In the genomic region with DNA sequence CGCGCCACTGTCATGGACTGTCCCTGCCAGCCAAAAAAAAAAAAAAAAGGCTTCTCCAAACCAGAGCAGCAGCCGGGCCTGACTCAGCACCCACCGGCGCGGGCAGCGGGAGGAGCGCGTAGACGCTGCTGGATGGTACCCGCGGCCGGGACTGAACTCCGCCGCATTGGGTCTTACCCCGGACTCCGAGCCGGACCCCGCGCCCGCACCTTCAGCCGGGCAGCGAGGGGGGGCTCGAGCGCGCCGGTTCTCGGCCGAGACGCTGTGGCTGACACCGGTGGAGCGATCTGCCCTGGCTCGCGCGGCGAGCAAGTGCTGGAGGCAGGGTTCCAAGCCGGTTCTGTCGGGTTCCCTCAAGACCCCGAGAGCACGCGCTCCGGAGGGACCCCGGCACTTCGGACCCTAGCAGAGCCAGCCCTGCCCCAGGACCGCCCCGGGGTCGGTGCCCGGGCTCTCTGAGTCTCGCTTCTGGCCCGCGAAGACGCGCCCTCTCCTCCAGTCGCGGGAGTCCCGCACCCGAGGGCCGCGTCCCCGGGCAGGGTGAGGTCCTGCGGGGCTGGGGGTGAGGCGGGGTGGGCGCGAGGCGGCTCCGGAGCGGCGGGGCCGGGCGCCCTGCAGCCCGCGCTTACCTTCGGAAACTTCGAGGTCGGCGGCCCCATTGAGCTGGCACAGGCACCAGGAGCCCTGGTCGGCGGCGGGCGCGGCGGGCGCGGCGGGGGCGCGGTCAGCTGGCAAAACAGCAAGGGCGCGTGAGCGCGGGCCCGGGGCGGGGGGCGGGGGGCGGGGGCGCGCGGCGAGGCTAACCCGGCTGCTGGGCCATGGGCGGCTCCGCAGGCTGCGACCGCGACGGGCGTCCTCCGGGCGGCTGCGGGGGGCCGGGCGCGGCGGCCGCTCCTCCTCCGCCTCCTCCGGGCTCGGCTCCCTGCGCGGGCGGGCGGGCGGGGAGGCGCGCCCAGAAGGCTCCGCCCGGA, we compare ENCODE assay signal across 10 cellular contexts. TPM values are rescaled to one million over a fixed set of nuclear protein-coding genes. Genes with fewer than 3 reads are reported as not detected.
A peak's percentile ranks its signal among the peaks of the same experiment; 100 is the strongest.
DNase-seq lines count a peak whose midpoint lies in the region; ATAC-seq, FAIRE-seq and TF ChIP-seq lines count a peak whose summit lies in the region.
"Had no signal": no experiment of that assay in that cellular context is flagged by ENCODE, and none has a peak within 500 bp of the region (broad histone marks: within the 10 kb centered on the region; RNA-seq: fewer than 3 reads in every experiment).

No MANE protein-coding gene starts in this region.

- intact Hi-C loops in left ventricle myocardium superior (cut with micrococcal nuclease) (no loop called here), gastrocnemius medialis (cut with DNase I; ENCODE audit: low total_unique reads) (no loop called here)

- H3K9me3 Mint-ChIP-seq in HFFc6, result peaks cover 27% of the 10 kb centered on the region; the same call in 1 of the 2 replicates

- H3K27me3 Mint-ChIP-seq in T-helper 17 cell, result peaks cover 64% of the 10 kb centered on the region
- H3K27me3 Mint-ChIP-seq in HFFc6 (ENCODE audit: insufficient read depth), result peaks cover 45% of the 10 kb centered on the region

- peaks cover 0 to 10% of the 10 kb centered on the region in 2 donors for H3K4me1 ChIP-seq in gastrocnemius medialis

- peak overlapping the region; percentile 83 for H3K4me3 Mint-ChIP-seq in T-helper 17 cell
- H3K4me3 Mint-ChIP-seq in HFFc6, result no peak overlapping the region

- H3K27ac ChIP-seq in gastrocnemius medialis, result no peak overlapping the region
- H3K27ac ChIP-seq: SJSA1 had no signal

- ATAC-seq in T-helper 17 cell (no peak), left ventricle myocardium superior (peak; percentile 68), gastrocnemius medialis (no peak), HG03521 (IDR thresholded peaks at IDR 0.05; ENCODE audit: unreplicated experiment) (no peak)

- in situ Hi-C loops in GM13977 (cut with MboI; ENCODE audit: low pct_unique_long_range_greater_than_20kb, low sequenced_read_pairs, unreplicated experiment), result no loop called here
- in situ Hi-C loops in gastrocnemius medialis (cut with MboI; ENCODE audit: low sequenced_read_pairs in 4 of 4), result no loop called here

- H3K27ac Mint-ChIP-seq in T-helper 17 cell (no peak overlapping the region), HFFc6 (no peak overlapping the region)

- H3K4me3 ChIP-seq in gastrocnemius medialis, result peak overlapping the region; percentile 34 to 52 (median 46)
- H3K4me3 ChIP-seq: SJSA1 had no signal

- no peak for TF ChIP-seq POLR2A in gastrocnemius medialis (IDR thresholded peaks at IDR 0.05)

- TF ChIP-seq CTCF in GM13977 (IDR thresholded peaks at IDR 0.05; ENCODE audit: extremely low read depth, insufficient read depth, missing control alignments) (no peak), gastrocnemius medialis (IDR thresholded peaks at IDR 0.05 in 4 of 5, conservative IDR thresholded peaks at IDR 0.05 in 1 of 5) (no peak), HFFc6 (IDR thresholded peaks at IDR 0.05) (no peak)

- H3K36me3 Mint-ChIP-seq in T-helper 17 cell (ENCODE audit: low read depth), result peaks cover 6% of the 10 kb centered on the region
- peaks cover 9% of the 10 kb centered on the region for H3K36me3 Mint-ChIP-seq in HFFc6 (ENCODE audit: low read depth)

- H3K27me3 ChIP-seq in gastrocnemius medialis, result peaks cover 37 to 55% (median 52%) of the 10 kb centered on the region in 3 donors

- H3K9me3 ChIP-seq in T-helper 17 cell (ENCODE audit: control insufficient read depth, low read length, poor library complexity, severe bottlenecking) (no peaks in the 10 kb centered on the region), gastrocnemius medialis (no peaks in the 10 kb centered on the region)
- H3K9me3 ChIP-seq: SJSA1 had no signal

- H3K36me3 ChIP-seq in gastrocnemius medialis, result no peaks in the 10 kb centered on the region
- H3K36me3 ChIP-seq: SJSA1 had no signal

- FAIRE-seq in RCC 7860 (lab: Jason Lieb, UNC), result no peak
- FAIRE-seq: colon had no signal

- H3K4me1 Mint-ChIP-seq in T-helper 17 cell, result peaks cover 10% of the 10 kb centered on the region
- peaks cover 19% of the 10 kb centered on the region for H3K4me1 Mint-ChIP-seq in HFFc6 (ENCODE audit: low read depth)

- DNase-seq in GM13977 (ENCODE audit: low spot score), result peak; percentile 49
- DNase-seq in T-helper 17 cell, result no peak
- peak; percentile 35 for DNase-seq in left ventricle myocardium superior
- no peak for DNase-seq in gastrocnemius medialis
- no peak for DNase-seq in SHP77 (lab: John Stamatoyannopoulos, UW)
- no peak for DNase-seq in RCC 7860 (ENCODE audit: low spot score)
- DNase-seq in HFFc6, result no peak

RNA-seq across cellular contexts. Expression of gene MAN2B2, which starts 11.8 kb away (rescaled TPM):
- total RNA-seq in T-helper 17 cell (10 to 100 TPM; 27.0 to 34.9 TPM), left ventricle myocardium superior (17.7 TPM), gastrocnemius medialis (1 to 10 TPM; 3.3 to 5.6 (median 4.5) TPM)
- 10 to 100 TPM; 35.8 to 44.5 (median 40.5) TPM for total RNA-seq in HFFc6 (2021; fragmentation: NEBNext Ultra II Directional; extraction: Animal tissue kit (Norgen Biotek cat#: 25700))

Comparison
In these comparisons a context has a peak if more than half of its experiments do, and no peak if none do; other contexts are left out.
1. DNase-seq: peak in GM13977 (single experiment) and left ventricle myocardium superior (single experiment); none in T-helper 17 cell (0 of 3), gastrocnemius medialis (0 of 2), SHP77 (0 of 2), RCC 7860 (single experiment) and HFFc6 (single experiment).